ENCODE assay signal across 1 cellular context in genomic region chr17:31085563-31085962, GRCh38.
A peak's percentile ranks its signal among the peaks of the same experiment; 100 is the strongest.
TF ChIP-seq lines count a peak whose summit lies in the region.

No MANE protein-coding gene starts in this region.

TF ChIP-seq in K562, 482 proteins besides CTCF, POLR2A, EP300 and RAD21 (continued from another document):
- TF ChIP-seq PRDM10 (IDR thresholded peaks at IDR 0.05; ENCODE audit: partially characterized antibody) (peak; percentile 27), ADNP (tag; IDR thresholded peaks at IDR 0.05) (no peak), TAF1 (IDR thresholded peaks at IDR 0.05; ENCODE audit: control insufficient read depth, extremely low read depth, insufficient read depth, low read length, severe bottlenecking) (no peak), SMARCA4 (IDR thresholded peaks at IDR 0.05) (peak; percentile 47), ZKSCAN1 (IDR thresholded peaks at IDR 0.05; ENCODE audit: low read depth, low read length) (no peak), ARID1B (IDR thresholded peaks at IDR 0.05) (peak; percentile 56; the same call in 1 of the 2 replicates), ARID2 (IDR thresholded peaks at IDR 0.05) (no peak), HMGXB4 (CRISPR knock-in tag; IDR thresholded peaks at IDR 0.05) (no peak), STAT5A (IDR thresholded peaks at IDR 0.05; ENCODE audit: borderline replicate concordance, low read length) (peak; percentile 68; the same call in 1 of the 2 replicates), ZBTB8A (IDR thresholded peaks at IDR 0.05; ENCODE audit: partially characterized antibody) (no peak), ZNF175 (CRISPR knock-in tag; IDR thresholded peaks at IDR 0.05; ENCODE audit: low read depth) (no peak), CLOCK (CRISPR knock-in tag; IDR thresholded peaks at IDR 0.05; ENCODE audit: borderline replicate concordance) (no peak), CREB3 (tag; conservative IDR thresholded peaks at IDR 0.05; ENCODE audit: low read depth) (no peak), ETS1 (conservative IDR thresholded peaks at IDR 0.05; ENCODE audit: control insufficient read depth, low read depth, low read length) (no peak), JUND (IDR thresholded peaks at IDR 0.05; ENCODE audit: borderline replicate concordance, low read depth, low read length) (peak; percentile 61; the same call in 1 of the 2 replicates), JUND (tag; IDR thresholded peaks at IDR 0.05; ENCODE audit: borderline replicate concordance, low read depth, low read length) (peak; percentile 48; the same call in 1 of the 3 replicates)
